In the genomic region with DNA sequence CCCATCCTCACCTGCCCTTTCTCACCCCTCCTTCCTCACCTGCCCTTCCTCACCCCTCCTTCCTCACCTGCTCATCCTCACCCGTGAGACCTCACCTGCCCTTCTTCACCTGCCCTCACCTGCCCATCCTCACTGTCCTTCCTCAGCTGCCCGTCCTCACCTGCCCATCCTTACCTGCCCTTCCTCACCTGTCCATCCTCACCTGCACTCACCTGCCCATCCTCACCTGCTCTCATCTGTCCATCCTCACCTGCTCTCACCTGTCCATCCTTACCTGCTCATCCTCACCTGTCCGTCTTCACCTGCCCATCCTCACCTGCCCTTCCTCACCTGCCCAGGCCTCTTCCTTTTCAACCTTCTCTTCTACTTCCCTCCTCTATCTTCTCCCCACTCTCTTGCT, we compare ENCODE assay signal across 25 cellular contexts. TPM values are rescaled to one million over a fixed set of nuclear protein-coding genes. Genes with fewer than 3 reads are reported as not detected.
"Had no signal": no experiment of that assay in that cellular context is flagged by ENCODE, and none has a peak within 500 bp of the region (broad histone marks: within the 10 kb centered on the region; RNA-seq: fewer than 3 reads in every experiment).

No MANE protein-coding gene starts in this region.

- ATAC-seq: foreskin keratinocyte; left cardiac atrium; lower lobe of right lung; stimulated activated naive B cell treated with anti-CD40 and anti-IgM and Interleukin-4, amounts not matched to agents 10 μg/mL and 1 μg/mL and 100 μg/mL, for 72 hours; stimulated activated naive CD8-positive, alpha-beta T cell treated with anti-CD3 and anti-CD28 coated beads, Interleukin-15, amount 100 ng/mL, for 72 hours had no signal

- H3K27ac Mint-ChIP-seq: nephron progenitor cell; stimulated activated naive B cell treated with anti-CD40 and anti-IgM and Interleukin-4, amounts not matched to agents 10 μg/mL and 1 μg/mL and 100 μg/mL, for 72 hours; stimulated activated naive CD8-positive, alpha-beta T cell treated with anti-CD3 and anti-CD28 coated beads, Interleukin-15, amount 100 ng/mL, for 72 hours had no signal

- H3K4me1 ChIP-seq: esophagus squamous epithelium, foreskin keratinocyte, left ventricle myocardium inferior, lower lobe of right lung, right atrium auricular region, sigmoid colon, testis, tibial nerve had no signal

- H3K4me3 Mint-ChIP-seq: nephron progenitor cell; stimulated activated naive B cell treated with anti-CD40 and anti-IgM and Interleukin-4, amounts not matched to agents 10 μg/mL and 1 μg/mL and 100 μg/mL, for 72 hours; stimulated activated naive CD8-positive, alpha-beta T cell treated with anti-CD3 and anti-CD28 coated beads, Interleukin-15, amount 100 ng/mL, for 72 hours had no signal

- DNase-seq: cortex of kidney; effector memory CD4-positive, alpha-beta T cell; esophagus squamous epithelium; foreskin keratinocyte; head of caudate nucleus; kidney; left cardiac atrium; left ventricle myocardium inferior; lower lobe of right lung; mesenchymal stem cell; naive B cell; nephron progenitor cell; sigmoid colon; stimulated activated CD4-positive, alpha-beta T cell treated with anti-CD3 and anti-CD28 coated beads, Interleukin-2, amount 100 ng/mL, for 24 hours; stimulated activated CD4-positive, alpha-beta T cell treated with anti-CD3 and anti-CD28 coated beads, Interleukin-4, amount 100 ng/mL, for 4 hours; stimulated activated naive B cell treated with anti-CD40 and anti-IgM and Interleukin-4, amounts not matched to agents 10 μg/mL and 1 μg/mL and 100 μg/mL, for 72 hours; stimulated activated naive CD8-positive, alpha-beta T cell treated with anti-CD3 and anti-CD28 coated beads, Interleukin-15, amount 100 ng/mL, for 72 hours; testis had no signal

- H3K9me3 ChIP-seq: esophagus squamous epithelium, left ventricle myocardium inferior, lower lobe of right lung, right atrium auricular region, sigmoid colon, testis had no signal

- H3K36me3 ChIP-seq: esophagus squamous epithelium, left ventricle myocardium inferior, lower lobe of right lung, right atrium auricular region, sigmoid colon, tibial nerve had no signal

- H3K27me3 ChIP-seq: foreskin keratinocyte, hepatocyte, right atrium auricular region, testis, tibial nerve had no signal

- H3K4me2 ChIP-seq: hepatocyte had no signal

- H3K4me1 Mint-ChIP-seq: stimulated activated naive CD8-positive, alpha-beta T cell treated with anti-CD3 and anti-CD28 coated beads, Interleukin-15, amount 100 ng/mL, for 72 hours had no signal

- H3K4me3 ChIP-seq: esophagus squamous epithelium, hepatocyte, left ventricle myocardium inferior, lower lobe of right lung, right atrium auricular region, sigmoid colon, skin epidermis, testis, tibial nerve had no signal

- H2AFZ ChIP-seq: hepatocyte had no signal

- H3K27ac ChIP-seq: epithelial cell of prostate, esophagus squamous epithelium, foreskin keratinocyte, hepatocyte, left ventricle myocardium inferior, lower lobe of right lung, right atrium auricular region, sigmoid colon, skin epidermis, testis, tibial nerve had no signal

- H3K79me2 ChIP-seq: hepatocyte had no signal

RNA-seq across cellular contexts. Expression of a gene that starts 34.4 kb away (rescaled TPM):
- total RNA-seq: foreskin keratinocyte, hepatocyte, left ventricle myocardium inferior, osteocyte, right atrium auricular region, ureter had no signal
